ENCODE assay signal across 8 cellular contexts in genomic region chr11:63490551-63491239, GRCh38. TPM values are rescaled to one million over a fixed set of nuclear protein-coding genes. Genes with fewer than 3 reads are reported as not detected.
A peak's percentile ranks its signal among the peaks of the same experiment; 100 is the strongest.
DNase-seq lines count a peak whose midpoint lies in the region; ATAC-seq and TF ChIP-seq lines count a peak whose summit lies in the region.

Gene PLAAT5 (minus strand): TSS chr11:63491167. CDS start chr11:63491034, 133 bp downstream.

- ATAC-seq in HG03432 (IDR thresholded peaks at IDR 0.05; ENCODE audit: unreplicated experiment) (no peak), GM18519 (IDR thresholded peaks at IDR 0.05; ENCODE audit: low FRiP score, unreplicated experiment) (no peak), GM21825 (IDR thresholded peaks at IDR 0.05; ENCODE audit: unreplicated experiment) (no peak), GM19467 (IDR thresholded peaks at IDR 0.05; ENCODE audit: unreplicated experiment) (no peak)

- peak; percentile 76 for DNase-seq in sigmoid colon

- no peak for TF ChIP-seq POLR2A in sigmoid colon (IDR thresholded peaks at IDR 0.05)

- peak within 1 kb of the TSS; percentile 38 for H3K4me3 ChIP-seq in iPS-11a (ENCODE audit: low read depth, low read length)
- peak within 1 kb of the TSS; percentile 54 to 65 (median 57) for H3K4me3 ChIP-seq in sigmoid colon

- intact Hi-C loops in sigmoid colon (cut with DNase I), result loop anchor here (5.0 kb wide), 1 partner anchor 122 kb away; the partner anchor contains the start of gene PLAAT3

- H3K9me3 ChIP-seq in KOPT-K1 (ENCODE audit: insufficient read depth, low read length, poor library complexity, severe bottlenecking), result peaks cover 11% of the 10 kb centered on the region
- peaks cover 0 to under 1% (median 0%) of the 10 kb centered on the region in 4 donors for H3K9me3 ChIP-seq in sigmoid colon

- no peak for TF ChIP-seq EP300 in sigmoid colon (IDR thresholded peaks at IDR 0.05)

- peak within 1 kb of the TSS; percentile 5 for H3K27ac ChIP-seq in KOPT-K1 (ENCODE audit: low read depth, low read length, poor library complexity, severe bottlenecking)
- H3K27ac ChIP-seq in angular gyrus (ENCODE audit: low read depth, low read length), result peak within 1 kb of the TSS; percentile 81
- peak within 1 kb of the TSS; percentile 76 to 86 (median 82) for H3K27ac ChIP-seq in sigmoid colon

- no peaks in the 10 kb centered on the region for H3K27me3 ChIP-seq in sigmoid colon

- H3K4me1 ChIP-seq in sigmoid colon, result peaks cover 0 to 31% (median 18%) of the 10 kb centered on the region in 4 donors

- TF ChIP-seq CTCF in sigmoid colon (IDR thresholded peaks at IDR 0.05), result no peak

- H3K36me3 ChIP-seq in KOPT-K1 (ENCODE audit: insufficient read depth, low read length), result no peaks in the 10 kb centered on the region
- no peaks in the 10 kb centered on the region for H3K36me3 ChIP-seq in sigmoid colon

- 4 to 12% methylated on average over 60 of the region's 60 CpGs for WGBS in sigmoid colon, 2 donors

RNA-seq across cellular contexts. Expression of gene PLAAT5, which starts in this region (rescaled TPM):
- 1 to 10 TPM; 2.0 to 8.4 (median 3.2) TPM for total RNA-seq in sigmoid colon
- polyA plus RNA-seq in sigmoid colon, result 1 to 10 TPM in 2 of 3 donors, not detected in 1; 1.2 TPM

Comparison
In these comparisons a context has a peak if more than half of its experiments do, and no peak if none do; other contexts are left out.
1. H3K27ac ChIP-seq: peak in every context shown above with its lines; median percentile 82 in sigmoid colon; 81 in angular gyrus; 5 in KOPT-K1.